Comparison of ENCODE assay signal across 13 cellular contexts in genomic region chr11:66015094-66015881, GRCh38. TPM values are rescaled to one million over a fixed set of nuclear protein-coding genes. Genes with fewer than 3 reads are reported as not detected.
A peak's percentile ranks its signal among the peaks of the same experiment; 100 is the strongest.
DNase-seq lines count a peak whose midpoint lies in the region; ATAC-seq and TF ChIP-seq lines count a peak whose summit lies in the region.
"Had no signal": no experiment of that assay in that cellular context is flagged by ENCODE, and none has a peak within 500 bp of the region (broad histone marks: within the 10 kb centered on the region; RNA-seq: fewer than 3 reads in every experiment).

No MANE protein-coding gene starts in this region.

- H3K4me1 ChIP-seq in mesodermal cell (ENCODE audit: control insufficient read depth, insufficient read depth, low read length, poor library complexity, severe bottlenecking) = peaks cover 25% of the 10 kb centered on the region

- no peaks in the 10 kb centered on the region for H3K36me3 ChIP-seq in mesodermal cell (ENCODE audit: control insufficient read depth, insufficient read depth, low read length)

- TF ChIP-seq CTCF in AG10803 (conservative IDR thresholded peaks at IDR 0.05; ENCODE audit: low read length) (no peak), natural killer cell (IDR thresholded peaks at IDR 0.05) (no peak)

- H3K27ac ChIP-seq in mesodermal cell (ENCODE audit: low read depth, low read length, severe bottlenecking) = peak overlapping the region; percentile 16

- peaks cover 5 to 13% of the 10 kb centered on the region in 2 donors for H3K4me1 Mint-ChIP-seq in natural killer cell

- DNase-seq in AG10803 (ENCODE audit: low read depth) = peak; percentile 78
- DNase-seq in LoVo (ENCODE audit: low spot score) = peak; percentile 46
- DNase-seq in dedifferentiated amniotic fluid mesenchymal stem cell (ENCODE audit: extremely low spot score) = peak; percentile 17
- DNase-seq in natural killer cell = no peak
- DNase-seq in stimulated activated CD8-positive, alpha-beta memory T cell treated with anti-CD3 and anti-CD28 coated beads, Interleukin-4, amount 100 ng/mL, for 48 hours = no peak
- DNase-seq: activated CD8-positive, alpha-beta T cell treated with anti-CD3 and anti-CD28 coated beads for 36 hours; NCI-H345; stimulated activated CD4-positive, alpha-beta T cell treated with anti-CD3 and anti-CD28 coated beads, Interleukin-12 subunit alpha, Interleukin-12 subunit beta, amount 100 ng/mL, for 4 hours had no signal

- H3K9me3 Mint-ChIP-seq in natural killer cell = no peaks in the 10 kb centered on the region
- H3K9me3 Mint-ChIP-seq: activated CD8-positive, alpha-beta T cell treated with anti-CD3 and anti-CD28 coated beads for 36 hours; stimulated activated memory B cell treated with anti-CD40 and anti-IgM and Interleukin-4, amounts not matched to agents 10 μg/mL and 1 μg/mL and 100 μg/mL, for 72 hours had no signal

- WGBS in mesodermal cell (ENCODE audit: insufficient coverage in 2 of 2), 2 experiments = 86 to 87% methylated on average over 8 to 11 of the region's 12 CpGs

- H3K27me3 Mint-ChIP-seq in natural killer cell (ENCODE audit: low read depth in 2 of 2) = peaks cover 2 to 3% of the 10 kb centered on the region in 2 donors
- H3K27me3 Mint-ChIP-seq: stimulated activated memory B cell treated with anti-CD40 and anti-IgM and Interleukin-4, amounts not matched to agents 10 μg/mL and 1 μg/mL and 100 μg/mL, for 72 hours had no signal

- H3K9me3 ChIP-seq in mesodermal cell (ENCODE audit: control insufficient read depth, low read length) = no peaks in the 10 kb centered on the region

- no peak for ATAC-seq in esophagus mucosa
- ATAC-seq in HG02938 (IDR thresholded peaks at IDR 0.05; ENCODE audit: unreplicated experiment) = no peak
- ATAC-seq in natural killer cell = no peak
- ATAC-seq: activated CD8-positive, alpha-beta T cell treated with anti-CD3 and anti-CD28 coated beads for 36 hours; K562; stimulated activated memory B cell treated with anti-CD40 and anti-IgM and Interleukin-4, amounts not matched to agents 10 μg/mL and 1 μg/mL and 100 μg/mL, for 72 hours had no signal

- intact Hi-C loops in natural killer cell (cut with micrococcal nuclease) = no loop called here

- no peak overlapping the region for H3K27ac Mint-ChIP-seq in natural killer cell
- H3K27ac Mint-ChIP-seq: activated CD8-positive, alpha-beta T cell treated with anti-CD3 and anti-CD28 coated beads for 36 hours; stimulated activated memory B cell treated with anti-CD40 and anti-IgM and Interleukin-4, amounts not matched to agents 10 μg/mL and 1 μg/mL and 100 μg/mL, for 72 hours had no signal

- no peaks in the 10 kb centered on the region for H3K36me3 Mint-ChIP-seq in natural killer cell
- H3K36me3 Mint-ChIP-seq: stimulated activated memory B cell treated with anti-CD40 and anti-IgM and Interleukin-4, amounts not matched to agents 10 μg/mL and 1 μg/mL and 100 μg/mL, for 72 hours had no signal

- H3K4me3 Mint-ChIP-seq in natural killer cell = no peak overlapping the region
- H3K4me3 Mint-ChIP-seq: activated CD8-positive, alpha-beta T cell treated with anti-CD3 and anti-CD28 coated beads for 36 hours; stimulated activated memory B cell treated with anti-CD40 and anti-IgM and Interleukin-4, amounts not matched to agents 10 μg/mL and 1 μg/mL and 100 μg/mL, for 72 hours had no signal

- no peak overlapping the region for H3K4me3 ChIP-seq in AG10803 (ENCODE audit: low read length)
- no peak overlapping the region for H3K4me3 ChIP-seq in mesodermal cell (ENCODE audit: extremely low read depth, insufficient read depth, low read length, poor library complexity, severe bottlenecking)
- H3K4me3 ChIP-seq: K562 had no signal

RNA-seq across cellular contexts. Expression of gene CST6, which starts 3.5 kb away (rescaled TPM):
- not detected for polyA plus RNA-seq in mesodermal cell (2013, experiment 1 of 2)
- not detected for polyA plus RNA-seq in mesodermal cell (2013, experiment 2 of 2)
- 9.2 TPM for total RNA-seq in esophagus mucosa
- not detected for total RNA-seq in natural killer cell
- total RNA-seq: K562 had no signal
- polyA plus RNA-seq: K562 had no signal

RNA-seq across cellular contexts. Expression of gene CATSPER1, which starts 11.0 kb away (rescaled TPM):
- 0.96 TPM for polyA plus RNA-seq in mesodermal cell (2013, experiment 1 of 2)
- polyA plus RNA-seq in mesodermal cell (2013, experiment 2 of 2) = 0.35 TPM
- total RNA-seq in esophagus mucosa (not detected), natural killer cell (10 to 100 TPM; 12.2 to 16.9 (median 13.3) TPM)
- total RNA-seq: activated CD8-positive, alpha-beta T cell treated with anti-CD3 and anti-CD28 coated beads for 36 hours had no signal

RNA-seq across cellular contexts. Expression of gene BANF1, which starts 13.0 kb away (rescaled TPM):
- polyA plus RNA-seq in mesodermal cell (2013, experiment 1 of 2) = 163 TPM
- 152 TPM for polyA plus RNA-seq in mesodermal cell (2013, experiment 2 of 2)
- total RNA-seq in esophagus mucosa = 145 TPM
- total RNA-seq in natural killer cell = 100 to 1,000 TPM in 1 of 3 donors, 10 to 100 TPM in 2; 87.8 to 107 (median 90.4) TPM

RNA-seq across cellular contexts. Expression of gene EIF1AD, which starts 13.3 kb away (rescaled TPM):
- polyA plus RNA-seq in mesodermal cell (2013, experiment 1 of 2) = 24.3 TPM
- 24.2 TPM for polyA plus RNA-seq in mesodermal cell (2013, experiment 2 of 2)
- total RNA-seq in esophagus mucosa = 23.0 TPM
- 10 to 100 TPM; 49.9 to 74.2 (median 62.8) TPM for total RNA-seq in natural killer cell

RNA-seq across cellular contexts. Expression of gene GAL3ST3, which starts 33.7 kb away (rescaled TPM):
- 4.5 TPM for polyA plus RNA-seq in mesodermal cell (2013, experiment 1 of 2)
- polyA plus RNA-seq in mesodermal cell (2013, experiment 2 of 2) = 2.6 TPM
- not detected for total RNA-seq in esophagus mucosa
- not detected for total RNA-seq in natural killer cell
- total RNA-seq: K562 had no signal
- polyA plus RNA-seq: K562 had no signal

Comparison
In these comparisons a context has a peak if more than half of its experiments do, and no peak if none do; other contexts are left out.
1. DNase-seq: peak in AG10803 (single experiment), LoVo (single experiment) and dedifferentiated amniotic fluid mesenchymal stem cell (single experiment); none in natural killer cell (single experiment) and stimulated activated CD8-positive, alpha-beta memory T cell treated with anti-CD3 and anti-CD28 coated beads, Interleukin-4, amount 100 ng/mL, for 48 hours (single experiment).
2. RNA of gene CST6, which starts 3.5 kb away (total RNA-seq): 9.2 TPM in esophagus mucosa (single experiment); not detected in natural killer cell; every median in the first group is over 10 times any median in the second.
3. RNA of gene CATSPER1, which starts 11.0 kb away (total RNA-seq): 12.2 to 16.9 TPM in natural killer cell; not detected in esophagus mucosa (single experiment); every median in the first group is over 10 times any median in the second.